8 cellular contexts compared by ENCODE assay signal in the genomic region with DNA sequence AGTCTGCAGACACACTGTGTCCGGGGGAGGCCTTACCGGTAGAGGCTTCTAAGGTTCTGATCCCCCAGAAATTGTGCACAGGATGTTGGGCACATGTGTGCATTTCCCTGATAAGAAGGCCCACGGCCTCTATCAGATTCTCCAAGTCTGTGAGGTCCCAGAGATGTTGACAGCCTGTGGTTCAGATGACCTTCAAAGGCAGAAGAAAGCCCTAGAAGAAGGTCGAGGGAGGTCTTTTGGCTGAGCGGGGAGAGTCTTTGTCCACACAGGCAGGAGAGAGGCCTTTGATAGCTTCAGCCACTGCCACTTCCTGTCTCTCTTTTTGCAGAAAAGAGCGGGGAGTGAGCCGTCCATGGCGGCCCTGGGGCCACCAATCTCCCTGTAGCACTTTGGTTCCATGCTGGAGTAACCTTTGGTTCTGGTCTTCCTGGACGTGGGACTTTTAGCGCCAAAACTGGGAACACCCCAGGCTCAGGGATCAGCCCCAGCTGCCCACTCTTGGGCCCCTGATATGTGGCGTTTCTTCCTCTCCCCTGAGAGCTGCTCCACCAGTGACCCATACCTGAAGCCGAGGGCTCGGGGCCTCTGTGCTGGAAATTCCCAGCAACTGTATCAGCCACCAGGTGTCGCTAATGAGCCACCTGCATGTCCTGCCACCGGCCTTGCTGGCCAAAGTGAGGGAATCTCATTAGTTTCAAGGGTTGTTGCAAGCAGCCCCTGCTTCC. TPM values are rescaled to one million over a fixed set of nuclear protein-coding genes. Genes with fewer than 3 reads are reported as not detected.
DNase-seq lines count a peak whose midpoint lies in the region; ATAC-seq and TF ChIP-seq lines count a peak whose summit lies in the region.

No MANE protein-coding gene starts in this region.

- DNase-seq in AG04449 (ENCODE audit: low read depth, low spot score) (no peak), NCI-H460 (ENCODE audit: extremely low read depth, low read depth) (peak; percentile 65), cerebellum (ENCODE audit: low spot score) (peak; percentile 75), left colon (peak; percentile 60 to 89)
- peak; percentile 66 to 68 for DNase-seq in activated CD4-positive, alpha-beta T cell treated with anti-CD3 and anti-CD28 coated beads for 24 hours (ENCODE audit: low read depth in 2 of 2)
- DNase-seq in stimulated activated CD4-positive, alpha-beta T cell treated with anti-CD3 and anti-CD28 coated beads, Interleukin-4, amount 100 ng/mL, for 1 hour: peak; percentile 74

- CTCF ChIA-PET in AG04449 (lab: Yijun Ruan, JAX): interaction anchor here (0.8 to 20.5 kb wide), 56 partner anchors 11 to 433 kb away, joined by 3 to 634 read pairs (median 6); a partner anchor contains a TSS

- peak; percentile 96 for TF ChIP-seq CTCF in AG04449 (IDR thresholded peaks at IDR 0.05; ENCODE audit: insufficient read depth, low read length, missing control alignments)

- ATAC-seq in GM18511 (IDR thresholded peaks at IDR 0.05; ENCODE audit: unreplicated experiment) (peak; percentile 70), left colon (peak; percentile 62), HG03175 (IDR thresholded peaks at IDR 0.05; ENCODE audit: unreplicated experiment) (no peak)

- POLR2A ChIA-PET in AG04449 (lab: Yijun Ruan, JAX): interaction anchor here (0.8 kb wide), 1 partner anchor 45 kb away, joined by 3 read pairs; no protein-coding TSS in a partner anchor

- intact Hi-C loops in left colon (cut with DNase I, micrococcal nuclease): loop anchor here (5.0 to 10.0 kb wide), 3 partner anchors 246 to 368 kb away; no protein-coding TSS in a partner anchor

- no peak overlapping the region for H3K4me3 ChIP-seq in AG04449 (ENCODE audit: low read depth, low read length)

RNA-seq across cellular contexts. Expression of a gene that starts 28.1 kb away (rescaled TPM):
- total RNA-seq in NCI-H460 (2014; rRNA removed; shearing (Covaris generic)): 0.14 and 0.25 TPM in 2 replicates
- 0.49 and 0.82 TPM in 2 replicates for polyA plus RNA-seq in NCI-H460 (2014; cell fraction: nucleus; rRNA removed)
- total RNA-seq in cerebellum (3.9 TPM), left colon (100 to 1,000 TPM; 230 to 514 TPM)

Comparison
In these comparisons a context has a peak if more than half of its experiments do, and no peak if none do; other contexts are left out.
1. RNA of a gene that starts 28.1 kb away (total RNA-seq): 230 to 514 TPM in left colon; 3.9 TPM in cerebellum (single experiment) and 0.14 to 0.25 TPM in NCI-H460; every median in the first group is over 10 times any median in the second.